ENCODE assay signal across 8 cellular contexts in genomic region chr15:52680041-52680391, GRCh38. TPM values are rescaled to one million over a fixed set of nuclear protein-coding genes. Genes with fewer than 3 reads are reported as not detected.
A peak's percentile ranks its signal among the peaks of the same experiment; 100 is the strongest.
DNase-seq lines count a peak whose midpoint lies in the region; ATAC-seq and TF ChIP-seq lines count a peak whose summit lies in the region.

No MANE protein-coding gene starts in this region.

- peaks cover 29% of the 10 kb centered on the region for H3K4me1 Mint-ChIP-seq in T-helper 2 cell treated with Interferon-gamma antibody and Interleukin-4, amounts not matched to agents 5 μg/mL and 100 μg/mL, for 36 hours (ENCODE audit: low read depth)
- H3K4me1 Mint-ChIP-seq in stimulated activated memory B cell treated with anti-CD40 and anti-IgM and Interleukin-4, amounts not matched to agents 10 μg/mL and 1 μg/mL and 100 μg/mL, for 72 hours: peaks cover 45% of the 10 kb centered on the region

- TF ChIP-seq POLR2A in gastroesophageal sphincter (IDR thresholded peaks at IDR 0.05): no peak

- peak overlapping the region; percentile 93 for H3K4me3 Mint-ChIP-seq in T-helper 2 cell treated with Interferon-gamma antibody and Interleukin-4, amounts not matched to agents 5 μg/mL and 100 μg/mL, for 36 hours
- H3K4me3 Mint-ChIP-seq in stimulated activated memory B cell treated with anti-CD40 and anti-IgM and Interleukin-4, amounts not matched to agents 10 μg/mL and 1 μg/mL and 100 μg/mL, for 72 hours: peak overlapping the region; percentile 96

- H3K27me3 ChIP-seq in WERI-Rb-1 (ENCODE audit: insufficient read depth, low read depth, severe bottlenecking) (no peaks in the 10 kb centered on the region), gastroesophageal sphincter (no peaks in the 10 kb centered on the region)

- H3K9me3 ChIP-seq in WERI-Rb-1 (ENCODE audit: severe bottlenecking) (no peaks in the 10 kb centered on the region), gastroesophageal sphincter (no peaks in the 10 kb centered on the region)

- H3K27me3 Mint-ChIP-seq in T-helper 2 cell treated with Interferon-gamma antibody and Interleukin-4, amounts not matched to agents 5 μg/mL and 100 μg/mL, for 36 hours (ENCODE audit: low read depth): peaks cover 8% of the 10 kb centered on the region
- no peaks in the 10 kb centered on the region for H3K27me3 Mint-ChIP-seq in stimulated activated memory B cell treated with anti-CD40 and anti-IgM and Interleukin-4, amounts not matched to agents 10 μg/mL and 1 μg/mL and 100 μg/mL, for 72 hours

- WGBS in gastroesophageal sphincter (ENCODE audit: low coverage in 1 of 2), 2 donors: 24 to 29% methylated on average over 2 to 3 of the region's 3 CpGs

- DNase-seq in T-helper 2 cell treated with Interferon-gamma antibody and Interleukin-4, amounts not matched to agents 5 μg/mL and 100 μg/mL, for 36 hours (ENCODE audit: low spot score): no peak
- no peak for DNase-seq in T-helper 2 cell
- DNase-seq in WERI-Rb-1: no peak
- no peak for DNase-seq in SKM-1 (lab: John Stamatoyannopoulos, UW; ENCODE audit: unreplicated experiment)
- DNase-seq in NOMO-1 treated with dmso at 0.1 percent for 144 hours (lab: John Stamatoyannopoulos, UW; ENCODE audit: unreplicated experiment): no peak

- TF ChIP-seq CTCF in WERI-Rb-1 (IDR thresholded peaks at IDR 0.05; ENCODE audit: low read depth, low read length): no peak
- no peak for TF ChIP-seq CTCF in gastroesophageal sphincter (IDR thresholded peaks at IDR 0.05)

- peaks cover 5 to 42% (median 9%) of the 10 kb centered on the region in 3 donors for H3K4me1 ChIP-seq in gastroesophageal sphincter

- H3K4me3 ChIP-seq in WERI-Rb-1 (ENCODE audit: low read depth, low read length): peak overlapping the region; percentile 90
- H3K4me3 ChIP-seq in gastroesophageal sphincter: peak overlapping the region; percentile 67 to 81

- no peak for ATAC-seq in gastroesophageal sphincter
- ATAC-seq in stimulated activated memory B cell treated with anti-CD40 and anti-IgM and Interleukin-4, amounts not matched to agents 10 μg/mL and 1 μg/mL and 100 μg/mL, for 72 hours: no peak
- no peak for ATAC-seq in GM21447 (IDR thresholded peaks at IDR 0.05; ENCODE audit: unreplicated experiment)

- H3K36me3 ChIP-seq in WERI-Rb-1 (no peaks in the 10 kb centered on the region; the same call in none of the 2 replicates), gastroesophageal sphincter (peaks cover 0 to 13% of the 10 kb centered on the region in 2 donors)

- H3K27ac Mint-ChIP-seq in T-helper 2 cell treated with Interferon-gamma antibody and Interleukin-4, amounts not matched to agents 5 μg/mL and 100 μg/mL, for 36 hours: peak overlapping the region; percentile 4
- H3K27ac Mint-ChIP-seq in stimulated activated memory B cell treated with anti-CD40 and anti-IgM and Interleukin-4, amounts not matched to agents 10 μg/mL and 1 μg/mL and 100 μg/mL, for 72 hours: peak overlapping the region; percentile 98

- H3K27ac ChIP-seq in WERI-Rb-1 (no peak overlapping the region), gastroesophageal sphincter (peak overlapping the region; percentile 92 to 98 (median 95))

- TF ChIP-seq EP300 in gastroesophageal sphincter (IDR thresholded peaks at IDR 0.05): no peak

- peaks cover 18% of the 10 kb centered on the region for H3K36me3 Mint-ChIP-seq in T-helper 2 cell treated with Interferon-gamma antibody and Interleukin-4, amounts not matched to agents 5 μg/mL and 100 μg/mL, for 36 hours (ENCODE audit: low read depth)
- peaks cover 14% of the 10 kb centered on the region for H3K36me3 Mint-ChIP-seq in stimulated activated memory B cell treated with anti-CD40 and anti-IgM and Interleukin-4, amounts not matched to agents 10 μg/mL and 1 μg/mL and 100 μg/mL, for 72 hours

- H3K9me3 Mint-ChIP-seq in T-helper 2 cell treated with Interferon-gamma antibody and Interleukin-4, amounts not matched to agents 5 μg/mL and 100 μg/mL, for 36 hours: no peaks in the 10 kb centered on the region
- no peaks in the 10 kb centered on the region for H3K9me3 Mint-ChIP-seq in stimulated activated memory B cell treated with anti-CD40 and anti-IgM and Interleukin-4, amounts not matched to agents 10 μg/mL and 1 μg/mL and 100 μg/mL, for 72 hours

RNA-seq across cellular contexts. Expression of gene ATOSA, which starts 0.8 kb away (rescaled TPM):
- total RNA-seq in gastroesophageal sphincter: 100 to 1,000 TPM in 1 of 4 donors, 10 to 100 TPM in 3; 32.6 to 105 (median 64.3) TPM
